Comparison of ENCODE assay signal across 8 cellular contexts in the genomic region with DNA sequence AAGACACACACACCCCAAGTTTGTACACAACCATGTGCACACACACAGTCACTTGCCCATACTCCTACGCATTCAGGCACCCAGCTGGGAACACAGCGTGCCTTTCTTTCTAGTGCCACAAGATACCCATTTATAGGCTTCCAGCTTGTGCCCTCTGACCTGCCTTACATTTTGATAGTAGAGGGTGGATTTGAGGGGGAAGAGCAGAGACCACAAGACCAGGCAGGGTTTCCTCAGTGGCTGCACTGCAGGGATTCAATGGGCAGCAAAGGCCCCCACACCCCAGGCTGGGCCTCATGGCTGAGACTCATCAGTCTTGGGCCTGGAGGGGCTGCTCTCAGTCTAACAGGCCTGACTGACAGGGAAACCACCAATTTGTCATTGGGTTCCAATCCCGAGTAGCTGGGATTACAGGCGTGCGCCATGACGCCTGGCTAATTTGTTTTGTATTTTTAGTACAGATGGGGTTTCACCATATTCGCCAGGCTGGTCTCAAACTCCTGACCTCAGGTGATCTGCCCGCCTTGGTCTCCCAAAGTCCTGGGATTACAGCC. TPM values are rescaled to one million over a fixed set of nuclear protein-coding genes. Genes with fewer than 3 reads are reported as not detected.
DNase-seq lines count a peak whose midpoint lies in the region; ATAC-seq and TF ChIP-seq lines count a peak whose summit lies in the region.

No MANE protein-coding gene starts in this region.

- no peak for TF ChIP-seq CTCF in HL-60 (IDR thresholded peaks at IDR 0.05; ENCODE audit: insufficient read depth, low read length)
- no peak for TF ChIP-seq CTCF in activated B cell treated with CpG ODN at 0.5 μM for 24 hours (IDR thresholded peaks at IDR 0.05)
- TF ChIP-seq CTCF in PC-9 (conservative IDR thresholded peaks at IDR 0.05), result no peak

- POLR2A ChIA-PET in activated B cell treated with CpG ODN at 0.5 μM for 24 hours (lab: Charles Lee), result interaction anchor here (0.6 to 6.0 kb wide), 20 partner anchors 10 to 412 kb away, joined by 3 to 156 read pairs (median 18); a partner anchor contains a TSS
- POLR2A ChIA-PET in PC-9 (lab: Charles Lee; ENCODE audit: unreplicated experiment), result no interaction called here

- no TSS peak for BruUV-seq in PC-9 (replicated peaks; lab: Mats Ljungman, UMichigan)

- DNase-seq in HL-60 (ENCODE audit: low read depth in 1 of 2, low spot score in 1 of 2), result no peak
- no peak for DNase-seq in activated B cell treated with CpG ODN at 0.5 μM for 24 hours
- DNase-seq in foreskin melanocyte, result peak; percentile 58
- peak; percentile 70 for DNase-seq in stimulated activated CD8-positive, alpha-beta memory T cell treated with anti-CD3 and anti-CD28 coated beads, Interleukin-4, amount 100 ng/mL, for 48 hours
- no peak for DNase-seq in AG08396 (ENCODE audit: low spot score)
- DNase-seq in NCI-H1436 (lab: John Stamatoyannopoulos, UW), result no peak
- no peak for DNase-seq in NCI-H1417 treated with DMSO at 0.1 percent for 48 hours (lab: John Stamatoyannopoulos, UW)
- DNase-seq in PC-9, result no peak

- no peak overlapping the region for H2AFZ ChIP-seq in PC-9

- no peak overlapping the region for H3K4me3 ChIP-seq in HL-60 (replicated peaks; ENCODE audit: insufficient read depth, low read length)
- no peak overlapping the region for H3K4me3 ChIP-seq in PC-9

- H3K27me3 ChIP-seq in HL-60 (ENCODE audit: insufficient read depth, poor library complexity, severe bottlenecking) (no peaks in the 10 kb centered on the region), PC-9 (ENCODE audit: insufficient read depth, low read depth) (no peaks in the 10 kb centered on the region)

- H4K20me1 ChIP-seq in PC-9 (ENCODE audit: insufficient read depth), result no peaks in the 10 kb centered on the region

- H3K9me2 ChIP-seq in PC-9 (ENCODE audit: insufficient read depth), result no peaks in the 10 kb centered on the region

- no peak for ATAC-seq in activated B cell treated with CpG ODN at 0.5 μM for 24 hours (ENCODE audit: low read depth)

- H3K27ac ChIP-seq in HL-60 (replicated peaks), result peak overlapping the region; percentile 86
- H3K27ac ChIP-seq in PC-9, result no peak overlapping the region

- H3K9me3 Mint-ChIP-seq in activated B cell treated with CpG ODN at 0.5 μM for 24 hours, result no peaks in the 10 kb centered on the region

- no peak overlapping the region for H3K4me2 ChIP-seq in PC-9

- peaks cover 72% of the 10 kb centered on the region for H3K4me1 Mint-ChIP-seq in activated B cell treated with CpG ODN at 0.5 μM for 24 hours

- H3K36me3 Mint-ChIP-seq in activated B cell treated with CpG ODN at 0.5 μM for 24 hours (ENCODE audit: low read depth), result no peaks in the 10 kb centered on the region

- peak overlapping the region; percentile 99 for H3K27ac Mint-ChIP-seq in activated B cell treated with CpG ODN at 0.5 μM for 24 hours

- peaks cover 9% of the 10 kb centered on the region; the same call in 1 of the 2 replicates for H3F3A ChIP-seq in PC-9 (ENCODE audit: insufficient read depth, low read depth)

- intact Hi-C loops in activated B cell treated with CpG ODN at 0.5 μM for 24 hours (cut with micrococcal nuclease) (loop anchor here (1.0 to 10.0 kb wide), 4 partner anchors 9 to 1698 kb away; a partner anchor contains a TSS), PC-9 (cut with micrococcal nuclease; ENCODE audit: unreplicated experiment) (no loop called here)

- no peaks in the 10 kb centered on the region for H3K36me3 ChIP-seq in PC-9 (ENCODE audit: low read depth)

- peaks cover 34% of the 10 kb centered on the region for H3K4me1 ChIP-seq in PC-9 (replicated peaks; ENCODE audit: insufficient read depth)

- peak overlapping the region; percentile 89 for H3K4me3 Mint-ChIP-seq in activated B cell treated with CpG ODN at 0.5 μM for 24 hours

- no peaks in the 10 kb centered on the region for H3K9me3 ChIP-seq in PC-9 (ENCODE audit: insufficient read depth, low read depth)

- no peaks in the 10 kb centered on the region for H3K79me2 ChIP-seq in PC-9 (ENCODE audit: low read depth)

- no peaks in the 10 kb centered on the region for H3K27me3 Mint-ChIP-seq in activated B cell treated with CpG ODN at 0.5 μM for 24 hours

- CTCF ChIA-PET in activated B cell treated with CpG ODN at 0.5 μM for 24 hours (lab: Charles Lee), result interaction anchor here (0.6 to 3.5 kb wide), 9 partner anchors 9 to 83 kb away, joined by 3 to 36 read pairs (median 16); a partner anchor contains a TSS
- CTCF ChIA-PET in PC-9 (lab: Charles Lee), result no interaction called here

RNA-seq across cellular contexts. Expression of a gene that starts 18.8 kb away (rescaled TPM):
- 3.7 and 3.9 TPM in 2 replicates for total RNA-seq in activated B cell treated with CpG ODN at 0.5 μM for 24 hours
- total RNA-seq in PC-9 (2021), result 14.2 and 17.5 TPM in 2 replicates

RNA-seq across cellular contexts. Expression of a gene that starts 51.2 kb away (rescaled TPM):
- total RNA-seq in activated B cell treated with CpG ODN at 0.5 μM for 24 hours (36.5 and 38.1 TPM in 2 replicates), PC-9 (2021) (7.5 and 7.9 TPM in 2 replicates)

Comparison
In these comparisons a context has a peak if more than half of its experiments do, and no peak if none do; other contexts are left out.
1. DNase-seq: peak in foreskin melanocyte (single experiment) and stimulated activated CD8-positive, alpha-beta memory T cell treated with anti-CD3 and anti-CD28 coated beads, Interleukin-4, amount 100 ng/mL, for 48 hours (single experiment); none in HL-60 (0 of 2), activated B cell treated with CpG ODN at 0.5 μM for 24 hours (single experiment), AG08396 (single experiment), NCI-H1436 (single experiment), NCI-H1417 treated with DMSO at 0.1 percent for 48 hours (single experiment) and PC-9 (0 of 2).